In genomic region chr3:146554168-146554760, GRCh38 we compare ENCODE assay signal across 1 cellular context.
TF ChIP-seq lines count a peak whose summit lies in the region.

No MANE protein-coding gene starts in this region.

TF ChIP-seq in K562, 482 proteins besides CTCF, POLR2A, EP300 and RAD21 (continued from another document and continues in another):
- TF ChIP-seq IRF9 (tag; IDR thresholded peaks at IDR 0.05) (no peak), ZNF584 (CRISPR knock-in tag; IDR thresholded peaks at IDR 0.05; ENCODE audit: low read depth) (peak; percentile 65; the same call in 1 of the 2 replicates), NCOA1 (IDR thresholded peaks at IDR 0.05; ENCODE audit: low read depth) (no peak), JUNB (CRISPR knock-in tag; conservative IDR thresholded peaks at IDR 0.05) (no peak), CXXC5 (CRISPR knock-in tag; IDR thresholded peaks at IDR 0.05) (peak; percentile 65), SIX5 (IDR thresholded peaks at IDR 0.05; ENCODE audit: borderline replicate concordance in 1 of 2, insufficient read depth in 1 of 2, low read depth in 1 of 2, low read length in 2 of 2) (no peak), JUN (IDR thresholded peaks at IDR 0.05; ENCODE audit: borderline replicate concordance, low read depth, low read length) (peak; percentile 32; the same call in 1 of the 2 replicates), JUN (CRISPR knock-in tag; IDR thresholded peaks at IDR 0.05; ENCODE audit: borderline replicate concordance) (no peak), HDAC2 (IDR thresholded peaks at IDR 0.05) (peak; percentile 64; the same call in 1 of the 2 replicates), ZSCAN32 (CRISPR knock-in tag; IDR thresholded peaks at IDR 0.05) (0 out of 2 replicates have a peak, but pooled peaks have one; percentile 70), ZEB2 (IDR thresholded peaks at IDR 0.05) (0 out of 2 replicates have a peak, but pooled peaks have one; percentile 53), TRIM28 (IDR thresholded peaks at IDR 0.05) (peak; percentile 58; the same call in 1 of the 2 replicates), PML (IDR thresholded peaks at IDR 0.05; ENCODE audit: low read length) (peak; percentile 32; the same call in 1 of the 2 replicates), EP400 (IDR thresholded peaks at IDR 0.05) (peak; percentile 63), HDAC3 (IDR thresholded peaks at IDR 0.05; ENCODE audit: borderline replicate concordance, partially characterized antibody) (peak; percentile 32), SMAD4 (CRISPR knock-in tag; conservative IDR thresholded peaks at IDR 0.05) (peak; percentile 63; the same call in 1 of the 2 replicates), ZFP36 (IDR thresholded peaks at IDR 0.05; ENCODE audit: low read depth, low read length, partially characterized antibody) (peak; percentile 60), SMARCC2 (IDR thresholded peaks at IDR 0.05; ENCODE audit: low read depth) (peak; percentile 21; the same call in 1 of the 2 replicates), NCOA2 (IDR thresholded peaks at IDR 0.05; ENCODE audit: partially characterized antibody in 2 of 2) (no peak), POLR2AphosphoS2 (IDR thresholded peaks at IDR 0.05; ENCODE audit: low read length) (no peak), CBFA2T3 (IDR thresholded peaks at IDR 0.05) (peak; percentile 53), ZNF384 (IDR thresholded peaks at IDR 0.05; ENCODE audit: low read depth, low read length) (no peak), CEBPB (tag; IDR thresholded peaks at IDR 0.05) (peak; percentile 64; the same call in 1 of the 2 replicates), GATA2 (CRISPR knock-in tag; IDR thresholded peaks at IDR 0.05) (no peak), AFF1 (IDR thresholded peaks at IDR 0.05; ENCODE audit: low read depth in 1 of 2, partially characterized antibody in 2 of 2) (peak in 1 of 2 experiments; percentile 60), CTCFL (IDR thresholded peaks at IDR 0.05; ENCODE audit: borderline replicate concordance, insufficient read depth, low read depth, low read length, poor library complexity, severe bottlenecking) (no peak), KDM5B (IDR thresholded peaks at IDR 0.05; ENCODE audit: insufficient replicate concordance, low read depth, low read length) (no peak), TCF3 (CRISPR knock-in tag; IDR thresholded peaks at IDR 0.05) (peak; percentile 70), PHB2 (IDR thresholded peaks at IDR 0.05; ENCODE audit: low read depth) (no peak), CREBBP (IDR thresholded peaks at IDR 0.05; ENCODE audit: low read depth, low read length) (no peak), ATF3 (IDR thresholded peaks at IDR 0.05) (peak; percentile 83), ATF3 (CRISPR knock-in tag; conservative IDR thresholded peaks at IDR 0.05) (no peak), TAL1 (IDR thresholded peaks at IDR 0.05) (peak; percentile 70), FOXM1 (IDR thresholded peaks at IDR 0.05; ENCODE audit: low read depth) (peak; percentile 32; the same call in 1 of the 2 replicates), FOXM1 (CRISPR knock-in tag; IDR thresholded peaks at IDR 0.05; ENCODE audit: low read depth) (no peak), ZNF175 (CRISPR knock-in tag; IDR thresholded peaks at IDR 0.05; ENCODE audit: low read depth) (peak; percentile 94), DPF2 (IDR thresholded peaks at IDR 0.05) (peak; percentile 75; the same call in 1 of the 2 replicates), TRIM24 (IDR thresholded peaks at IDR 0.05) (peak; percentile 81 to 85; a peak in 3 of 4 replicates), ETV1 (tag; conservative IDR thresholded peaks at IDR 0.05; ENCODE audit: low read depth) (peak; percentile 36; the same call in 1 of the 2 replicates), SNRNP70 (optimal IDR thresholded peaks at IDR 0.05; ENCODE audit: low read depth, low read length) (no peak), POLR2H (tag; IDR thresholded peaks at IDR 0.05; ENCODE audit: low read depth) (peak; percentile 69; the same call in 1 of the 2 replicates), RCOR1 (IDR thresholded peaks at IDR 0.05; ENCODE audit: borderline replicate concordance in 1 of 2, low read depth in 2 of 2, low read length in 2 of 2) (peak in 1 of 2 experiments; percentile 46; a peak in 1 of 4 replicates), ELF1 (tag; IDR thresholded peaks at IDR 0.05) (no peak), CHAMP1 (IDR thresholded peaks at IDR 0.05) (0 out of 2 replicates have a peak, but pooled peaks have one; percentile 14), RBFOX2 (IDR thresholded peaks at IDR 0.05; ENCODE audit: low read depth, low read length) (peak; percentile 46; the same call in 1 of the 2 replicates), NR2C2 (CRISPR knock-in tag; IDR thresholded peaks at IDR 0.05) (no peak), NR2C2 (tag; IDR thresholded peaks at IDR 0.05) (peak; percentile 52; the same call in 1 of the 2 replicates), FOXA3 (CRISPR knock-in tag; conservative IDR thresholded peaks at IDR 0.05 in 1 of 2, IDR thresholded peaks at IDR 0.05 in 1 of 2) (no peak), ARID1B (IDR thresholded peaks at IDR 0.05) (peak; percentile 77), MYC (IDR thresholded peaks at IDR 0.05; ENCODE audit: low read depth, low read length) (peak; percentile 75), MYC (CRISPR knock-in tag; IDR thresholded peaks at IDR 0.05; ENCODE audit: borderline replicate concordance, low read depth) (no peak), ZNF24 (IDR thresholded peaks at IDR 0.05) (peak; percentile 97), GABPA (tag; conservative IDR thresholded peaks at IDR 0.05; ENCODE audit: low read depth) (0 out of 2 replicates have a peak, but pooled peaks have one; percentile 12)
- TF ChIP-seq, protein P1, sequence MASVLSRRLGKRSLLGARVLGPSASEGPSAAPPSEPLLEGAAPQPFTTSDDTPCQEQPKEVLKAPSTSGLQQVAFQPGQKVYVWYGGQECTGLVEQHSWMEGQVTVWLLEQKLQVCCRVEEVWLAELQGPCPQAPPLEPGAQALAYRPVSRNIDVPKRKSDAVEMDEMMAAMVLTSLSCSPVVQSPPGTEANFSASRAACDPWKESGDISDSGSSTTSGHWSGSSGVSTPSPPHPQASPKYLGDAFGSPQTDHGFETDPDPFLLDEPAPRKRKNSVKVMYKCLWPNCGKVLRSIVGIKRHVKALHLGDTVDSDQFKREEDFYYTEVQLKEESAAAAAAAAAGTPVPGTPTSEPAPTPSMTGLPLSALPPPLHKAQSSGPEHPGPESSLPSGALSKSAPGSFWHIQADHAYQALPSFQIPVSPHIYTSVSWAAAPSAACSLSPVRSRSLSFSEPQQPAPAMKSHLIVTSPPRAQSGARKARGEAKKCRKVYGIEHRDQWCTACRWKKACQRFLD (CRISPR knock-in tag; IDR thresholded peaks at IDR 0.05) = peak; percentile 35; the same call in 1 of the 2 replicates
- TF ChIP-seq, protein P2, sequence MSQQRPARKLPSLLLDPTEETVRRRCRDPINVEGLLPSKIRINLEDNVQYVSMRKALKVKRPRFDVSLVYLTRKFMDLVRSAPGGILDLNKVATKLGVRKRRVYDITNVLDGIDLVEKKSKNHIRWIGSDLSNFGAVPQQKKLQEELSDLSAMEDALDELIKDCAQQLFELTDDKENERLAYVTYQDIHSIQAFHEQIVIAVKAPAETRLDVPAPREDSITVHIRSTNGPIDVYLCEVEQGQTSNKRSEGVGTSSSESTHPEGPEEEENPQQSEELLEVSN (IDR thresholded peaks at IDR 0.05; ENCODE audit: borderline replicate concordance in 1 of 2, extremely low read depth in 1 of 2, insufficient read depth in 1 of 2, insufficient read length in 1 of 2, low read depth in 1 of 2, low read length in 1 of 2, poor library complexity in 1 of 2, severe bottlenecking in 1 of 2) = peak; percentile 16 to 49
- TF ChIP-seq, protein P3, sequence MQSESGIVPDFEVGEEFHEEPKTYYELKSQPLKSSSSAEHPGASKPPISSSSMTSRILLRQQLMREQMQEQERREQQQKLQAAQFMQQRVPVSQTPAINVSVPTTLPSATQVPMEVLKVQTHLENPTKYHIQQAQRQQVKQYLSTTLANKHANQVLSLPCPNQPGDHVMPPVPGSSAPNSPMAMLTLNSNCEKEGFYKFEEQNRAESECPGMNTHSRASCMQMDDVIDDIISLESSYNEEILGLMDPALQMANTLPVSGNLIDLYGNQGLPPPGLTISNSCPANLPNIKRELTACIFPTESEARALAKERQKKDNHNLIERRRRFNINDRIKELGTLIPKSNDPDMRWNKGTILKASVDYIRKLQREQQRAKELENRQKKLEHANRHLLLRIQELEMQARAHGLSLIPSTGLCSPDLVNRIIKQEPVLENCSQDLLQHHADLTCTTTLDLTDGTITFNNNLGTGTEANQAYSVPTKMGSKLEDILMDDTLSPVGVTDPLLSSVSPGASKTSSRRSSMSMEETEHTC (IDR thresholded peaks at IDR 0.05) = no peak
- TF ChIP-seq, protein P4, sequence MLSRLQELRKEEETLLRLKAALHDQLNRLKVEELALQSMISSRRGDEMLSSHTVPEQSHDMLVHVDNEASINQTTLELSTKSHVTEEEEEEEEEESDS (CRISPR knock-in tag; IDR thresholded peaks at IDR 0.05) = no peak
- TF ChIP-seq, protein P5, sequence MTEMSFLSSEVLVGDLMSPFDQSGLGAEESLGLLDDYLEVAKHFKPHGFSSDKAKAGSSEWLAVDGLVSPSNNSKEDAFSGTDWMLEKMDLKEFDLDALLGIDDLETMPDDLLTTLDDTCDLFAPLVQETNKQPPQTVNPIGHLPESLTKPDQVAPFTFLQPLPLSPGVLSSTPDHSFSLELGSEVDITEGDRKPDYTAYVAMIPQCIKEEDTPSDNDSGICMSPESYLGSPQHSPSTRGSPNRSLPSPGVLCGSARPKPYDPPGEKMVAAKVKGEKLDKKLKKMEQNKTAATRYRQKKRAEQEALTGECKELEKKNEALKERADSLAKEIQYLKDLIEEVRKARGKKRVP (CRISPR knock-in tag; IDR thresholded peaks at IDR 0.05) = peak; percentile 95
